In the genomic region with DNA sequence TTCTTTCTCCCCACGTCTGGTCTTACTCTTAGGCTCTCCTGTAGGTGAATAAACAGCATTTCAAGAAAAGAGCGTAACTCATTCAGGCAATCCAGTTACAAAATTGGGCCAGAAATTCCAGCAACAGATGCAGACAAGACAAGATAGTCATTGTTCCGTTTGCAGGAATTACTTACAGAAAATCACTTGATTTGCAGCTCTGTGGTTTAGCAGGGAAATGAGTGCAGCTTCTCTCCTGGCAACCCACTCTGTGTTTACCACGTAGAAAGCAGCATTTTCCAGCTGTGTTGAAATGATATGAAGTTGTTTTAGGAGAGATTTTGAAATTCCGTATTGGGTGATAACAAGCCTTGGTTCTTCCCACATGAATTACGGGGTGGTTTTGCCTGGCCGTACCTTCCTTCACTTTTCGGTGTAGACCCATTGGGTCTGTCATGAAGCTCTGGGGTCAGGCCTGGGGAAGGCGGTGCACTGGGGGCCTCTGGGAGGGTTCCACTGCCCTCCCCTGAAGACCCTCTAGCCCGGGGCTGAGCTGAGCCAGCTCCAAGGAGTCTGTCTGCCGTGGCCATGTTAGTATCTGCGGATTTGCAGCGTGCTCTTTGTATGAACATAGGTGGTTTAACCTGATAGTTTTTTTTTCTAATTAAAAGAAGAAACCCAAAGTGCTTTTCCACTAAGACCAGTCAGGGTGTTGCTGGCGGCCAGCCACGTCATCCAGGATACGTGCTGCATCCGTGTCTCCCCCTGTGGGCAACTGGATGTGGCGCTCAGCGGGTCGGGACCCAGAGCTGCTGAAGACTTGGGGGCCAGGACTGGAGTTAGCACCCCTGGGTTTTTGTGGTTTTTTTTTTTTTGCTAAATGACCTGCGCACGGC, we compare ENCODE assay signal across 24 cellular contexts. TPM values are rescaled to one million over a fixed set of nuclear protein-coding genes. Genes with fewer than 3 reads are reported as not detected.
DNase-seq lines count a peak whose midpoint lies in the region; ATAC-seq and TF ChIP-seq lines count a peak whose summit lies in the region.
"Had no signal": no experiment of that assay in that cellular context is flagged by ENCODE, and none has a peak within 500 bp of the region (broad histone marks: within the 10 kb centered on the region; RNA-seq: fewer than 3 reads in every experiment).

No MANE protein-coding gene starts in this region.

- intact Hi-C loops in left lung (cut with DNase I): no loop called here

- H2BK20ac ChIP-seq in H9 (ENCODE audit: low read depth, low read length, poor library complexity, severe bottlenecking): no peak overlapping the region

- H3T11ph ChIP-seq in H9 (ENCODE audit: low read length): no peak overlapping the region

- no peaks in the 10 kb centered on the region for H3K23me2 ChIP-seq in H9 (ENCODE audit: insufficient read length, low read depth, low read length, poor library complexity, severe bottlenecking)

- TF ChIP-seq CTCF in endothelial cell (IDR thresholded peaks at IDR 0.05; ENCODE audit: unreplicated experiment) (no peak), left lung (IDR thresholded peaks at IDR 0.05) (no peak), H9 (conservative IDR thresholded peaks at IDR 0.05) (no peak)

- H3K27me3 Mint-ChIP-seq in endothelial cell (ENCODE audit: unreplicated experiment): peaks cover 3% of the 10 kb centered on the region
- H3K27me3 Mint-ChIP-seq in H9 (ENCODE audit: low read depth): no peaks in the 10 kb centered on the region; the same call in 1 of the 2 replicates
- H3K27me3 Mint-ChIP-seq: naive B cell had no signal

- H4K20me1 ChIP-seq in H9 (ENCODE audit: control insufficient read depth, insufficient read depth, insufficient read length): no peaks in the 10 kb centered on the region

- H2BK12ac ChIP-seq in H9 (ENCODE audit: insufficient read length, low read depth, low read length): no peak overlapping the region

- no peak overlapping the region for H2AFZ ChIP-seq in H9 (ENCODE audit: low read length)
- H2AFZ ChIP-seq: parathyroid adenoma had no signal

- H2BK120ac ChIP-seq in H9 (ENCODE audit: low read depth, low read length, poor library complexity, severe bottlenecking): no peak overlapping the region

- H4K5ac ChIP-seq in H9 (ENCODE audit: insufficient read length, low read depth, low read length): no peak overlapping the region

- H3K79me2 ChIP-seq in H9 (ENCODE audit: insufficient read depth, low read length): no peaks in the 10 kb centered on the region

- peaks cover 25% of the 10 kb centered on the region for H3K4me1 Mint-ChIP-seq in endothelial cell (ENCODE audit: unreplicated experiment)
- no peaks in the 10 kb centered on the region for H3K4me1 Mint-ChIP-seq in H9
- H3K4me1 Mint-ChIP-seq: brain, CD14-positive monocyte had no signal

- H3K36me3 Mint-ChIP-seq in activated naive CD4-positive, alpha-beta T cell treated with anti-CD3 and anti-CD28 coated beads, Interleukin-2, amount 50 U/mL, for 72 hours: peaks cover 64 to 69% of the 10 kb centered on the region in 2 donors
- H3K36me3 Mint-ChIP-seq in endothelial cell (ENCODE audit: low read depth, unreplicated experiment): peaks cover 48% of the 10 kb centered on the region
- peaks cover 13 to 68% (median 58%) of the 10 kb centered on the region in 3 experiments; a peak in 6 of 7 replicates for H3K36me3 Mint-ChIP-seq in H9 (ENCODE audit: insufficient read depth in 1 of 3, low read depth in 3 of 3)

- H3K4me2 ChIP-seq in H9 (ENCODE audit: insufficient read depth, insufficient read length, low read length): no peak overlapping the region

- ATAC-seq in activated naive CD4-positive, alpha-beta T cell treated with anti-CD3 and anti-CD28 coated beads, Interleukin-2, amount 50 U/mL, for 72 hours: no peak
- peak; percentile 38 for ATAC-seq in left lung
- ATAC-seq in HG03095 (IDR thresholded peaks at IDR 0.05; ENCODE audit: unreplicated experiment): no peak
- ATAC-seq: SK-N-SH treated with all-trans-retinoic acid at 6 μM for 48 hours had no signal

- no peak overlapping the region for H3K4ac ChIP-seq in H9 (ENCODE audit: low read depth, low read length)

- no peak overlapping the region for H2BK5ac ChIP-seq in H9 (ENCODE audit: insufficient read length, low read length)

- no peak overlapping the region for H3K9ac ChIP-seq in H9 (ENCODE audit: extremely low read depth, insufficient read length, low read length)
- H3K9ac ChIP-seq: parathyroid adenoma had no signal

- H3K4me3 ChIP-seq in left lung: no peak overlapping the region

- H3K27ac Mint-ChIP-seq in activated naive CD4-positive, alpha-beta T cell treated with anti-CD3 and anti-CD28 coated beads, Interleukin-2, amount 50 U/mL, for 72 hours: peak overlapping the region; percentile 17 to 46
- H3K27ac Mint-ChIP-seq in endothelial cell (ENCODE audit: unreplicated experiment) (peak overlapping the region; percentile 88), H9 (peak overlapping the region in 1 of 3 experiments; percentile 18; a peak in 1 of 7 replicates)

- H3K9me3 Mint-ChIP-seq in activated naive CD4-positive, alpha-beta T cell treated with anti-CD3 and anti-CD28 coated beads, Interleukin-2, amount 50 U/mL, for 72 hours: no peaks in the 10 kb centered on the region
- H3K9me3 Mint-ChIP-seq in endothelial cell (ENCODE audit: unreplicated experiment) (no peaks in the 10 kb centered on the region), H9 (no peaks in the 10 kb centered on the region)
- H3K9me3 Mint-ChIP-seq: brain had no signal

- no peak overlapping the region for H3K14ac ChIP-seq in H9 (ENCODE audit: insufficient read depth, low read length)

- H4K8ac ChIP-seq in H9 (replicated peaks; ENCODE audit: insufficient read length, low read depth, low read length): no peak overlapping the region

- no peaks in the 10 kb centered on the region for H3K79me1 ChIP-seq in H9 (ENCODE audit: insufficient read depth, low read depth, low read length, poor library complexity, severe bottlenecking)

- no peak overlapping the region for H3K4me3 Mint-ChIP-seq in endothelial cell (ENCODE audit: unreplicated experiment)
- no peak overlapping the region for H3K4me3 Mint-ChIP-seq in H9
- H3K4me3 Mint-ChIP-seq: brain, CD14-positive monocyte, naive B cell had no signal

- no peak overlapping the region for H2AK5ac ChIP-seq in H9 (ENCODE audit: insufficient read length, low read length)

- no peak overlapping the region for H3K56ac ChIP-seq in H9 (ENCODE audit: insufficient read length, low read depth, low read length)

- H3K27me3 ChIP-seq in left lung: no peaks in the 10 kb centered on the region
- H3K27me3 ChIP-seq in H9 (ENCODE audit: insufficient read depth, low read length): no peaks in the 10 kb centered on the region

- WGBS in H9 (ENCODE audit: extremely low coverage, insufficient read length, low lambda C conversion rate): no CpG with 5 or more reads among the region's 22 CpGs

- H3K4me1 ChIP-seq in left lung (no peaks in the 10 kb centered on the region), H9 (ENCODE audit: insufficient read depth, low read length) (no peaks in the 10 kb centered on the region)
- H3K4me1 ChIP-seq: parathyroid adenoma had no signal

- no peak overlapping the region for H3K18ac ChIP-seq in H9 (ENCODE audit: insufficient read length, low read depth, low read length)

- H3K23ac ChIP-seq in H9 (ENCODE audit: insufficient read length, low read depth, low read length): no peak overlapping the region

- no peak overlapping the region for H2BK15ac ChIP-seq in H9 (ENCODE audit: low read depth, low read length)

- peaks cover 0 to 30% of the 10 kb centered on the region in 2 donors for H3K9me3 ChIP-seq in left lung
- H3K9me3 ChIP-seq in H9 (ENCODE audit: control insufficient read depth, low read depth, low read length): no peaks in the 10 kb centered on the region

- DNase-seq in activated naive CD4-positive, alpha-beta T cell treated with anti-CD3 and anti-CD28 coated beads, Interleukin-2, amount 50 U/mL, for 72 hours (ENCODE audit: low spot score in 2 of 2): peak in 1 of 2 donors; percentile 34
- no peak for DNase-seq in activated naive CD4-positive, alpha-beta T cell (lab: John Stamatoyannopoulos, UW)
- DNase-seq in endothelial cell (ENCODE audit: low spot score) (no peak), left lung (peak; percentile 30 to 66), superior temporal gyrus (ENCODE audit: extremely low spot score) (peak; percentile 53), H9 (no peak), OCI-M1 (lab: John Stamatoyannopoulos, UW) (no peak)
- DNase-seq: 8988T; activated CD4-positive, alpha-beta T cell treated with anti-CD3 and anti-CD28 coated beads for 48 hours; activated naive CD4-positive, alpha-beta T cell treated with Interleukin-2 at 50 U/mL for 16 hours; DMS79; KG1; naive B cell; NCI-H1092; NCI-H2107; NCI-H526 treated with DMSO at 0.1 percent for 48 hours; stimulated activated CD4-positive, alpha-beta T cell treated with anti-CD3 and anti-CD28 coated beads, Interleukin-12 subunit alpha, Interleukin-12 subunit beta, amount 100 ng/mL, for 4 hours; stimulated activated naive CD4-positive, alpha-beta T cell had no signal

- H3K27ac ChIP-seq in left lung: peak overlapping the region in 1 of 2 donors; percentile 19
- H3K27ac ChIP-seq in H9 (ENCODE audit: insufficient read length, low read depth, low read length): no peak overlapping the region
- H3K27ac ChIP-seq: parathyroid adenoma had no signal

- H4K91ac ChIP-seq in H9 (ENCODE audit: insufficient read length, low read depth, low read length): no peak overlapping the region

- H3K36me3 ChIP-seq in left lung: peaks cover 0 to 96% of the 10 kb centered on the region in 2 donors

RNA-seq across cellular contexts. Expression of gene KCNG2, which starts 58.9 kb away (rescaled TPM):
- not detected for total RNA-seq in activated naive CD4-positive, alpha-beta T cell treated with anti-CD3 and anti-CD28 coated beads, Interleukin-2, amount 50 U/mL, for 72 hours
- 0.56 TPM for total RNA-seq in endothelial cell (ENCODE audit: unreplicated experiment)
- 1 to 10 TPM in 1 of 2 donors, under 1 TPM in 1; 0.20 to 1.1 TPM for total RNA-seq in left lung
- total RNA-seq in H9 (2021): 0.15 TPM in 1 of 2 replicates, not detected in the other
- total RNA-seq: H4 had no signal

RNA-seq across cellular contexts. Expression of gene CTDP1, which starts 59.2 kb away (rescaled TPM):
- 10 to 100 TPM; 37.5 to 81.4 TPM for total RNA-seq in activated naive CD4-positive, alpha-beta T cell treated with anti-CD3 and anti-CD28 coated beads, Interleukin-2, amount 50 U/mL, for 72 hours
- 34.2 TPM for total RNA-seq in endothelial cell (ENCODE audit: unreplicated experiment)
- total RNA-seq in left lung: 10 to 100 TPM; 18.5 to 24.4 TPM
- 31.9 and 33.7 TPM in 2 replicates for total RNA-seq in H9 (2021)

Comparison
In these comparisons a context has a peak if more than half of its experiments do, and no peak if none do; other contexts are left out.
1. DNase-seq: peak in left lung (2 of 2) and superior temporal gyrus (single experiment); none in activated naive CD4-positive, alpha-beta T cell (0 of 4), endothelial cell (single experiment), H9 (single experiment) and OCI-M1 (single experiment).